1 cellular context compared by ENCODE assay signal in the genomic region with DNA sequence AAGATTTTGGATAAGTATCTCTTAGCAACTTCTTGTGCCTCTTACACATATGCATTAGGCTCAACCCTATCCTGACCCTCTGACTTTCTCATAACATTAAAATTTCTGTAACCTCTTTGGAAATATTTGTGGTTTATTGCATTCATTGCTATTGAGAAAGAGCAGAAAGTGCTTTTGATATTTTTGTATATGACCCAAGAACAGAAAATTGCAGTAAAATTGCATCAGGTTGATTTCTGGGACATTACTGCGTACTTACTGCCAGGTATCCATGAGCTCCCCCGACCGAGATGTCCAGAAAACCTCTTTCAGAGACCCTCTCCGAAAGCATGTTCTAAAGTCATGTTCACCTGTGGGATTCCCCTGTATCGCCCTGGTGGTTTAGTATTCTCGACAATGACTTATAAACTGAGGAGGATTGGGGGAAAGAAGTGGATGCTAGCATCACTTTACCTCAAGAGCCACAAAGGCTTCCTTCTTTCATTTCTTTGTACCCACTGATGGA.
TF ChIP-seq lines count a peak whose summit lies in the region.

No MANE protein-coding gene starts in this region.

TF ChIP-seq in IMR-90, 13 proteins besides CTCF, POLR2A, EP300 and RAD21:
- TF ChIP-seq FOS (IDR thresholded peaks at IDR 0.05; ENCODE audit: low read depth, low read length), result no peak
- TF ChIP-seq, protein P1, sequence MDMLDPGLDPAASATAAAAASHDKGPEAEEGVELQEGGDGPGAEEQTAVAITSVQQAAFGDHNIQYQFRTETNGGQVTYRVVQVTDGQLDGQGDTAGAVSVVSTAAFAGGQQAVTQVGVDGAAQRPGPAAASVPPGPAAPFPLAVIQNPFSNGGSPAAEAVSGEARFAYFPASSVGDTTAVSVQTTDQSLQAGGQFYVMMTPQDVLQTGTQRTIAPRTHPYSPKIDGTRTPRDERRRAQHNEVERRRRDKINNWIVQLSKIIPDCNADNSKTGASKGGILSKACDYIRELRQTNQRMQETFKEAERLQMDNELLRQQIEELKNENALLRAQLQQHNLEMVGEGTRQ (IDR thresholded peaks at IDR 0.05; ENCODE audit: low read depth, low read length), result no peak
- TF ChIP-seq, protein P2, sequence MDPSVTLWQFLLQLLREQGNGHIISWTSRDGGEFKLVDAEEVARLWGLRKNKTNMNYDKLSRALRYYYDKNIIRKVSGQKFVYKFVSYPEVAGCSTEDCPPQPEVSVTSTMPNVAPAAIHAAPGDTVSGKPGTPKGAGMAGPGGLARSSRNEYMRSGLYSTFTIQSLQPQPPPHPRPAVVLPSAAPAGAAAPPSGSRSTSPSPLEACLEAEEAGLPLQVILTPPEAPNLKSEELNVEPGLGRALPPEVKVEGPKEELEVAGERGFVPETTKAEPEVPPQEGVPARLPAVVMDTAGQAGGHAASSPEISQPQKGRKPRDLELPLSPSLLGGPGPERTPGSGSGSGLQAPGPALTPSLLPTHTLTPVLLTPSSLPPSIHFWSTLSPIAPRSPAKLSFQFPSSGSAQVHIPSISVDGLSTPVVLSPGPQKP (IDR thresholded peaks at IDR 0.05; ENCODE audit: borderline replicate concordance, low read depth, low read length), result no peak
- TF ChIP-seq MXI1 (IDR thresholded peaks at IDR 0.05; ENCODE audit: borderline replicate concordance, low read depth, low read length), result no peak
- no peak for TF ChIP-seq MAZ (IDR thresholded peaks at IDR 0.05; ENCODE audit: borderline replicate concordance, low read depth, low read length)
- TF ChIP-seq RFX5 (IDR thresholded peaks at IDR 0.05; ENCODE audit: low read depth, low read length), result no peak
- TF ChIP-seq NFE2L2 (IDR thresholded peaks at IDR 0.05; ENCODE audit: low read depth, low read length), result no peak
- peak; percentile 86 for TF ChIP-seq CEBPB (IDR thresholded peaks at IDR 0.05; ENCODE audit: low read depth, low read length)
TF ChIP-seq in IMR-90: peak in this region for 1.
